26 cellular contexts compared by ENCODE assay signal in genomic region chr1:96418969-96419368, GRCh38.
DNase-seq lines count a peak whose midpoint lies in the region; ATAC-seq and TF ChIP-seq lines count a peak whose summit lies in the region.
"Had no signal": no experiment of that assay in that cellular context is flagged by ENCODE, and none has a peak within 500 bp of the region (broad histone marks: within the 10 kb centered on the region; RNA-seq: fewer than 3 reads in every experiment).

No MANE protein-coding gene starts in this region.

- H3K4me1 Mint-ChIP-seq in activated CD4-positive, alpha-beta T cell treated with anti-CD3 and anti-CD28 coated beads, Interleukin-2, amount 10 ng/mL, durations not matched to agents 24 days and 14 days: no peaks in the 10 kb centered on the region
- H3K4me1 Mint-ChIP-seq: B cell had no signal

- no peaks in the 10 kb centered on the region for H3K9me3 Mint-ChIP-seq in activated CD4-positive, alpha-beta T cell treated with anti-CD3 and anti-CD28 coated beads, Interleukin-2, amount 10 ng/mL, durations not matched to agents 24 days and 14 days
- H3K9me3 Mint-ChIP-seq: CD8-positive, alpha-beta T cell had no signal

- no peaks in the 10 kb centered on the region for H3K27me3 ChIP-seq in RWPE2 (ENCODE audit: insufficient read depth, poor library complexity, severe bottlenecking)

- intact Hi-C loops in activated CD4-positive, alpha-beta T cell treated with anti-CD3 and anti-CD28 coated beads, Interleukin-2, amount 10 ng/mL, durations not matched to agents 24 days and 14 days (cut with micrococcal nuclease): no loop called here
- intact Hi-C loops in left colon (cut with DNase I, micrococcal nuclease): no loop called here

- H3K36me3 Mint-ChIP-seq in activated CD4-positive, alpha-beta T cell treated with anti-CD3 and anti-CD28 coated beads, Interleukin-2, amount 10 ng/mL, durations not matched to agents 24 days and 14 days (ENCODE audit: low read depth): no peaks in the 10 kb centered on the region
- H3K36me3 Mint-ChIP-seq: CD8-positive, alpha-beta T cell had no signal

- H3K27ac ChIP-seq in RWPE2 (ENCODE audit: poor library complexity, severe bottlenecking): peak overlapping the region; percentile 50
- H3K27ac ChIP-seq: 22Rv1, C4-2B, PC-9 had no signal

- H3K27ac Mint-ChIP-seq in activated CD4-positive, alpha-beta T cell treated with anti-CD3 and anti-CD28 coated beads, Interleukin-2, amount 10 ng/mL, durations not matched to agents 24 days and 14 days: no peak overlapping the region
- H3K27ac Mint-ChIP-seq: B cell; CD8-positive, alpha-beta T cell had no signal

- H3K4me3 ChIP-seq in RWPE2 (ENCODE audit: severe bottlenecking) (no peak overlapping the region), retinal pigment epithelial cell (ENCODE audit: low read length) (no peak overlapping the region)
- H3K4me3 ChIP-seq: K562, PC-9 had no signal

- TF ChIP-seq CTCF in RWPE2 (IDR thresholded peaks at IDR 0.05; ENCODE audit: poor library complexity, severe bottlenecking) (no peak), retinal pigment epithelial cell (conservative IDR thresholded peaks at IDR 0.05; ENCODE audit: low read depth, low read length) (no peak)

- no peaks in the 10 kb centered on the region for H3K27me3 Mint-ChIP-seq in activated CD4-positive, alpha-beta T cell treated with anti-CD3 and anti-CD28 coated beads, Interleukin-2, amount 10 ng/mL, durations not matched to agents 24 days and 14 days
- H3K27me3 Mint-ChIP-seq: B cell had no signal

- no peaks in the 10 kb centered on the region for H3K9me3 ChIP-seq in RWPE2 (ENCODE audit: severe bottlenecking)
- H3K9me3 ChIP-seq: Caco-2 had no signal

- DNase-seq in activated CD4-positive, alpha-beta T cell treated with anti-CD3 and anti-CD28 coated beads, Interleukin-2, amount 10 ng/mL, durations not matched to agents 24 days and 14 days: peak; percentile 2
- DNase-seq in activated CD4-positive, alpha-beta T cell treated with anti-CD3 and anti-CD28 coated beads, Interleukin-2, amount 50 U/mL, for 4 hours: no peak
- DNase-seq in RWPE2 (ENCODE audit: low spot score) (no peak), retinal pigment epithelial cell (ENCODE audit: low read depth) (peak; percentile 61), RPMI8226 (no peak), left colon (no peak)
- DNase-seq: Caco-2; CD8-positive, alpha-beta T cell; EL; GF-D8; Kasumi-1; NCI-H1105 treated with DMSO at 0.1 percent for 48 hours; NCI-H146; NCI-H1930; NCI-H2107; NCI-H526; NCI-H82; NK-92 treated with Interleukin-12 subunit alpha and Interleukin-12 subunit beta, amount 100 ng/mL, for 24 hours; PC-9; SHP77 treated with DMSO at 0.1 percent for 48 hours had no signal

- ATAC-seq in RWPE2 (ENCODE audit: low read depth) (peak; percentile 38; the same call in 2 of the 3 replicates), esophagus mucosa (peak; percentile 65), HG03280 (IDR thresholded peaks at IDR 0.05; ENCODE audit: unreplicated experiment) (no peak), left colon (no peak)
- ATAC-seq: CD8-positive, alpha-beta T cell; K562 had no signal

- no peaks in the 10 kb centered on the region for H3K36me3 ChIP-seq in RWPE2 (ENCODE audit: low read depth)

- H3K4me3 Mint-ChIP-seq in activated CD4-positive, alpha-beta T cell treated with anti-CD3 and anti-CD28 coated beads, Interleukin-2, amount 10 ng/mL, durations not matched to agents 24 days and 14 days: no peak overlapping the region
- H3K4me3 Mint-ChIP-seq: B cell; CD8-positive, alpha-beta T cell had no signal

- H3K4me1 ChIP-seq in RWPE2 (ENCODE audit: insufficient read depth, poor library complexity, severe bottlenecking): peaks cover 25% of the 10 kb centered on the region
- H3K4me1 ChIP-seq: Caco-2 had no signal

Comparison
In these comparisons a context has a peak if more than half of its experiments do, and no peak if none do; other contexts are left out.
1. DNase-seq: peak in activated CD4-positive, alpha-beta T cell treated with anti-CD3 and anti-CD28 coated beads, Interleukin-2, amount 10 ng/mL, durations not matched to agents 24 days and 14 days (single experiment) and retinal pigment epithelial cell (single experiment); none in activated CD4-positive, alpha-beta T cell treated with anti-CD3 and anti-CD28 coated beads, Interleukin-2, amount 50 U/mL, for 4 hours (0 of 2), RWPE2 (single experiment), RPMI8226 (single experiment) and left colon (0 of 2).
2. ATAC-seq: peak in RWPE2 (single experiment) and esophagus mucosa (single experiment); none in HG03280 (single experiment) and left colon (single experiment).